ENCODE assay signal across 8 cellular contexts in genomic region chr11:65588199-65589054, GRCh38. TPM values are rescaled to one million over a fixed set of nuclear protein-coding genes. Genes with fewer than 3 reads are reported as not detected.
DNase-seq lines count a peak whose midpoint lies in the region; ATAC-seq and TF ChIP-seq lines count a peak whose summit lies in the region.

No MANE protein-coding gene starts in this region.

- CTCF ChIA-PET in Caco-2 (lab: Charles Lee), result interaction anchor here (0.9 kb wide), 1 partner anchor 27 kb away, joined by 3 read pairs; the partner anchor contains the start of gene PCNX3

- H3K4me3 Mint-ChIP-seq in Caco-2 (ENCODE audit: unreplicated experiment), result no peak overlapping the region
- H3K4me3 Mint-ChIP-seq in activated naive CD8-positive, alpha-beta T cell treated with anti-CD3 and anti-CD28 coated beads for 36 hours, result peak overlapping the region; percentile 44

- DNase-seq in Caco-2, result peak in 1 of 2 experiments; percentile 72
- DNase-seq in SKM-1 treated with dmso at 0.1 percent for 144 hours (lab: John Stamatoyannopoulos, UW; ENCODE audit: unreplicated experiment), result peak; percentile 42
- peak; percentile 87 for DNase-seq in activated naive CD8-positive, alpha-beta T cell treated with anti-CD3 and anti-CD28 coated beads for 36 hours
- peak; percentile 81 for DNase-seq in iPS-NIHi11 (ENCODE audit: low spot score)
- peak; percentile 83 for DNase-seq in stimulated activated CD4-positive, alpha-beta T cell treated with anti-CD3 and anti-CD28 coated beads, Interleukin-1b, Interleukin-23, amount 100 ng/mL, for 48 hours
- no peak for DNase-seq in globus pallidus (ENCODE audit: low spot score)

- no peak overlapping the region for H3K27ac Mint-ChIP-seq in Caco-2 (ENCODE audit: unreplicated experiment)
- H3K27ac Mint-ChIP-seq in activated naive CD8-positive, alpha-beta T cell treated with anti-CD3 and anti-CD28 coated beads for 36 hours, result peak overlapping the region; percentile 92

- intact Hi-C loops in Caco-2 (cut with micrococcal nuclease; ENCODE audit: unreplicated experiment), result no loop called here

- H3K36me3 Mint-ChIP-seq in Caco-2 (ENCODE audit: insufficient read depth, unreplicated experiment), result peaks cover 4% of the 10 kb centered on the region
- H3K36me3 Mint-ChIP-seq in activated naive CD8-positive, alpha-beta T cell treated with anti-CD3 and anti-CD28 coated beads for 36 hours, result peaks cover 9% of the 10 kb centered on the region

- BruUV-seq in Caco-2 (replicated peaks; lab: Mats Ljungman, UMichigan), result no TSS peak

- no peaks in the 10 kb centered on the region for H3K27me3 ChIP-seq in Caco-2 (replicated peaks; ENCODE audit: control insufficient read depth, insufficient read depth, low read length)

- peak; percentile 81 for ATAC-seq in GM19351 (IDR thresholded peaks at IDR 0.05; ENCODE audit: unreplicated experiment)
- ATAC-seq in HG03378 (IDR thresholded peaks at IDR 0.05; ENCODE audit: unreplicated experiment), result peak; percentile 56

- H3K4me3 ChIP-seq in Caco-2 (ENCODE audit: low read depth, low read length), result no peak overlapping the region

- peaks cover 1% of the 10 kb centered on the region; the same call in 1 of the 2 replicates for H3K36me3 ChIP-seq in Caco-2 (ENCODE audit: control insufficient read depth, insufficient read depth, low read length)

- peak; percentile 58 to 71 for TF ChIP-seq CTCF in Caco-2 (IDR thresholded peaks at IDR 0.05; ENCODE audit: insufficient read depth in 1 of 2, low read depth in 1 of 2, low read length in 1 of 2, severe bottlenecking in 1 of 2, unreplicated experiment in 1 of 2)

- no peaks in the 10 kb centered on the region for H3K9me3 ChIP-seq in Caco-2

- peaks cover 5% of the 10 kb centered on the region; the same call in 1 of the 2 replicates for H3K4me1 ChIP-seq in Caco-2

- POLR2A ChIA-PET in Caco-2 (lab: Charles Lee), result interaction anchor here (0.8 kb wide), 1 partner anchor 15 kb away, joined by 3 read pairs; no protein-coding TSS in a partner anchor

- no peaks in the 10 kb centered on the region for H3K27me3 Mint-ChIP-seq in Caco-2 (ENCODE audit: insufficient read depth, unreplicated experiment)
- no peaks in the 10 kb centered on the region for H3K27me3 Mint-ChIP-seq in activated naive CD8-positive, alpha-beta T cell treated with anti-CD3 and anti-CD28 coated beads for 36 hours

- H3K4me1 Mint-ChIP-seq in Caco-2 (ENCODE audit: low read depth, unreplicated experiment), result no peaks in the 10 kb centered on the region
- peaks cover 30% of the 10 kb centered on the region for H3K4me1 Mint-ChIP-seq in activated naive CD8-positive, alpha-beta T cell treated with anti-CD3 and anti-CD28 coated beads for 36 hours

- no peaks in the 10 kb centered on the region for H3K9me3 Mint-ChIP-seq in Caco-2 (ENCODE audit: unreplicated experiment)
- no peaks in the 10 kb centered on the region for H3K9me3 Mint-ChIP-seq in activated naive CD8-positive, alpha-beta T cell treated with anti-CD3 and anti-CD28 coated beads for 36 hours

RNA-seq across cellular contexts. Expression of gene KCNK7, which starts 7.2 kb away (rescaled TPM):
- 0.39 and 0.49 TPM in 2 replicates for total RNA-seq in Caco-2 (2022)
- under 1 TPM; 0.37 to 0.62 TPM for total RNA-seq in activated naive CD8-positive, alpha-beta T cell treated with anti-CD3 and anti-CD28 coated beads for 36 hours

RNA-seq across cellular contexts. Expression of gene EHBP1L1, which starts 12.6 kb away (rescaled TPM):
- total RNA-seq in Caco-2 (2022), result 19.2 and 19.6 TPM in 2 replicates
- 10 to 100 TPM; 55.7 to 60.0 TPM for total RNA-seq in activated naive CD8-positive, alpha-beta T cell treated with anti-CD3 and anti-CD28 coated beads for 36 hours

RNA-seq across cellular contexts. Expression of gene FAM89B, which starts 16.1 kb away (rescaled TPM):
- 24.0 and 26.9 TPM in 2 replicates for total RNA-seq in Caco-2 (2022)
- 10 to 100 TPM; 13.6 to 15.0 TPM for total RNA-seq in activated naive CD8-positive, alpha-beta T cell treated with anti-CD3 and anti-CD28 coated beads for 36 hours

RNA-seq across cellular contexts. Expression of gene ZNRD2, which starts 18.1 kb away (rescaled TPM):
- total RNA-seq in Caco-2 (2022), result 52.9 and 53.9 TPM in 2 replicates
- total RNA-seq in activated naive CD8-positive, alpha-beta T cell treated with anti-CD3 and anti-CD28 coated beads for 36 hours, result 10 to 100 TPM; 59.1 to 63.3 TPM

RNA-seq across cellular contexts. Expression of gene MAP3K11, which starts 25.6 kb away (rescaled TPM):
- 80.5 and 89.2 TPM in 2 replicates for total RNA-seq in Caco-2 (2022)
- total RNA-seq in activated naive CD8-positive, alpha-beta T cell treated with anti-CD3 and anti-CD28 coated beads for 36 hours, result 10 to 100 TPM; 51.2 to 54.8 TPM
